8 cellular contexts compared by ENCODE assay signal in genomic region chr1:15741183-15741850, GRCh38. TPM values are rescaled to one million over a fixed set of nuclear protein-coding genes. Genes with fewer than 3 reads are reported as not detected.
DNase-seq lines count a peak whose midpoint lies in the region; ATAC-seq and TF ChIP-seq lines count a peak whose summit lies in the region.

No MANE protein-coding gene starts in this region.

- DNase-seq in CD8-positive, alpha-beta T cell: peak; percentile 24 to 80 (median 63)
- DNase-seq in H7: peak; percentile 97
- DNase-seq in NCI-H2107 (lab: John Stamatoyannopoulos, UW): peak; percentile 78
- peak; percentile 90 for DNase-seq in WERI-Rb-1
- DNase-seq in mammary epithelial cell: peak; percentile 73
- no peak for DNase-seq in kidney epithelial cell (ENCODE audit: low read depth)
- DNase-seq in stimulated activated CD4-positive, alpha-beta T cell treated with anti-CD3 and anti-CD28 coated beads, Interleukin-1b, Interleukin-23, amount 100 ng/mL, for 4 hours (ENCODE audit: low read depth in 2 of 2): peak; percentile 48 to 57

- WGBS in mammary epithelial cell (ENCODE audit: low coverage, missing lambda C conversion rate): 50% methylated on average over 3 of the region's 14 CpGs

- peak overlapping the region; percentile 64 for H2AFZ ChIP-seq in mammary epithelial cell (ENCODE audit: low read depth, low read length)

- H3K4me2 ChIP-seq in mammary epithelial cell (ENCODE audit: insufficient read depth, low read depth, low read length): peak overlapping the region; percentile 17

- no peak overlapping the region for H3K9ac ChIP-seq in mammary epithelial cell (ENCODE audit: insufficient read depth, low read length)

- H3K9me3 ChIP-seq in CD8-positive, alpha-beta T cell (ENCODE audit: low read length): no peaks in the 10 kb centered on the region
- H3K9me3 ChIP-seq in WERI-Rb-1 (ENCODE audit: severe bottlenecking) (no peaks in the 10 kb centered on the region), mammary epithelial cell (replicated peaks; ENCODE audit: insufficient read depth, low read length) (no peaks in the 10 kb centered on the region)

- H3K27ac Mint-ChIP-seq in CD8-positive, alpha-beta T cell: no peak overlapping the region

- no peak overlapping the region for H3K4me3 ChIP-seq in CD8-positive, alpha-beta T cell (ENCODE audit: low read depth, low read length)
- H3K4me3 ChIP-seq in H7 (ENCODE audit: insufficient read depth, low read depth, low read length) (no peak overlapping the region), WERI-Rb-1 (ENCODE audit: low read depth, low read length) (no peak overlapping the region), mammary epithelial cell (replicated peaks in 1 of 3; ENCODE audit: insufficient read depth in 1 of 3, low read depth in 2 of 3, low read length in 3 of 3) (no peak overlapping the region), kidney epithelial cell (ENCODE audit: low read depth, low read length) (no peak overlapping the region)

- no peaks in the 10 kb centered on the region for H3K27me3 Mint-ChIP-seq in CD8-positive, alpha-beta T cell (ENCODE audit: low read depth)

- in situ Hi-C loops in mammary epithelial cell (cut with MboI; ENCODE audit: low sequenced_read_pairs in 2 of 2): loop anchor here (5.0 to 10.0 kb wide), 2 partner anchors 144 to 147 kb away; no protein-coding TSS in a partner anchor

- H3K36me3 ChIP-seq in CD8-positive, alpha-beta T cell (ENCODE audit: insufficient read depth, low read length): no peaks in the 10 kb centered on the region
- H3K36me3 ChIP-seq in H7 (replicated peaks; ENCODE audit: control insufficient read depth, insufficient read depth, low read length) (no peaks in the 10 kb centered on the region), WERI-Rb-1 (no peaks in the 10 kb centered on the region), mammary epithelial cell (ENCODE audit: insufficient read depth, low read length) (no peaks in the 10 kb centered on the region), kidney epithelial cell (ENCODE audit: control insufficient read depth, insufficient read depth, low read length) (no peaks in the 10 kb centered on the region)

- peaks cover 5% of the 10 kb centered on the region for H3K4me1 ChIP-seq in CD8-positive, alpha-beta T cell (ENCODE audit: insufficient read depth, low read length)
- peaks cover 3% of the 10 kb centered on the region for H3K4me1 ChIP-seq in mammary epithelial cell (ENCODE audit: insufficient read depth, low read length)

- H3K4me1 Mint-ChIP-seq in CD8-positive, alpha-beta T cell (ENCODE audit: low read depth): peaks cover 3% of the 10 kb centered on the region

- no peak overlapping the region for H3K27ac ChIP-seq in CD8-positive, alpha-beta T cell (ENCODE audit: low read depth, low read length)
- H3K27ac ChIP-seq in WERI-Rb-1 (no peak overlapping the region; the same call in 1 of the 2 replicates), mammary epithelial cell (ENCODE audit: insufficient read depth, low read depth, low read length) (no peak overlapping the region)

- no peaks in the 10 kb centered on the region for H3K36me3 Mint-ChIP-seq in CD8-positive, alpha-beta T cell

- no TSS peak for BruUV-seq in mammary epithelial cell (replicated peaks; lab: Mats Ljungman, UMichigan)

- POLR2A ChIA-PET in CD8-positive, alpha-beta T cell (lab: Charles Lee): interaction anchor here (1.0 kb wide), 1 partner anchor 77 kb away, joined by 5 read pairs; no protein-coding TSS in a partner anchor

- H3K27me3 ChIP-seq in CD8-positive, alpha-beta T cell (ENCODE audit: insufficient read depth, low read length): no peaks in the 10 kb centered on the region
- no peaks in the 10 kb centered on the region for H3K27me3 ChIP-seq in H7 (ENCODE audit: control insufficient read depth, insufficient read depth, low read length)
- no peaks in the 10 kb centered on the region for H3K27me3 ChIP-seq in WERI-Rb-1 (ENCODE audit: insufficient read depth, low read depth, severe bottlenecking)
- no peaks in the 10 kb centered on the region for H3K27me3 ChIP-seq in mammary epithelial cell (ENCODE audit: insufficient read depth, low read length)
- H3K27me3 ChIP-seq in kidney epithelial cell (ENCODE audit: control insufficient read depth, insufficient read depth, low read length): no peaks in the 10 kb centered on the region

- no peaks in the 10 kb centered on the region for H3K79me2 ChIP-seq in mammary epithelial cell (ENCODE audit: insufficient read depth, low read length)

- CTCF ChIA-PET in CD8-positive, alpha-beta T cell (lab: Charles Lee): interaction anchor here (0.6 to 1.9 kb wide), 11 partner anchors 10 to 418 kb away, joined by 3 to 10 read pairs (median 3); no protein-coding TSS in a partner anchor
- CTCF ChIA-PET in mammary epithelial cell (lab: Charles Lee; ENCODE audit: low non-redundant PET): interaction anchor here (0.5 to 0.7 kb wide), 2 partner anchors 138 kb away, joined by 3 to 7 read pairs; no protein-coding TSS in a partner anchor

- no peaks in the 10 kb centered on the region for H4K20me1 ChIP-seq in mammary epithelial cell (ENCODE audit: insufficient read depth, low read length)

- intact Hi-C loops in CD8-positive, alpha-beta T cell (cut with DNase I, micrococcal nuclease): loop anchor here (1.0 to 10.0 kb wide), 3 partner anchors 77 to 419 kb away; no protein-coding TSS in a partner anchor
- intact Hi-C loops in mammary epithelial cell (cut with micrococcal nuclease): loop anchor here (1.0 to 5.0 kb wide), 3 partner anchors 146 to 419 kb away; partner anchors contain the start of gene DNAJC16

- no peak overlapping the region for H3K4me3 Mint-ChIP-seq in CD8-positive, alpha-beta T cell

- dilution Hi-C loops in mammary epithelial cell (cut with HindIII; ENCODE audit: low sequenced_read_pairs): loop anchor here (25.0 kb wide), 1 partner anchor 304 kb away; the partner anchor contains the start of gene CTRC

- peak; percentile 69 for TF ChIP-seq CTCF in CD8-positive, alpha-beta T cell (IDR thresholded peaks at IDR 0.05)
- peak; percentile 90 for TF ChIP-seq CTCF in WERI-Rb-1 (IDR thresholded peaks at IDR 0.05; ENCODE audit: low read depth, low read length)
- TF ChIP-seq CTCF in mammary epithelial cell (conservative IDR thresholded peaks at IDR 0.05 in 1 of 2, IDR thresholded peaks at IDR 0.05 in 1 of 2; ENCODE audit: extremely low read depth in 1 of 2, insufficient read depth in 1 of 2, low read depth in 1 of 2, low read length in 2 of 2): peak; percentile 81 to 98
- TF ChIP-seq CTCF in kidney epithelial cell (IDR thresholded peaks at IDR 0.05; ENCODE audit: insufficient read depth, low read length, poor library complexity, severe bottlenecking): peak; percentile 98

- peak; percentile 90 for ATAC-seq in CD8-positive, alpha-beta T cell
- ATAC-seq in HG02981 (IDR thresholded peaks at IDR 0.05; ENCODE audit: unreplicated experiment): no peak

- H3K9me3 Mint-ChIP-seq in CD8-positive, alpha-beta T cell: no peaks in the 10 kb centered on the region

RNA-seq across cellular contexts. Expression of gene TMEM82, which starts 1.0 kb away (rescaled TPM):
- not detected for total RNA-seq in CD8-positive, alpha-beta T cell
- total RNA-seq in H7 (2014; rRNA removed; shearing (Covaris generic)): 1.00 and 2.2 TPM in 2 replicates
- not detected for total RNA-seq in mammary epithelial cell
- polyA plus RNA-seq in mammary epithelial cell: not detected
- not detected for polyA minus RNA-seq in mammary epithelial cell
- total RNA-seq in kidney epithelial cell: not detected in 2 replicates

RNA-seq across cellular contexts. Expression of gene SLC25A34, which starts 5.3 kb away (rescaled TPM):
- total RNA-seq in CD8-positive, alpha-beta T cell: 1 to 10 TPM; 1.4 to 2.2 TPM
- total RNA-seq in H7 (2014; rRNA removed; shearing (Covaris generic)): 0.70 and 1.7 TPM in 2 replicates
- total RNA-seq in mammary epithelial cell (under 1 TPM; 0.67 to 0.89 TPM), kidney epithelial cell (0.25 and 0.34 TPM in 2 replicates)
- polyA plus RNA-seq in mammary epithelial cell: 0.39 TPM
- polyA minus RNA-seq in mammary epithelial cell: not detected

RNA-seq across cellular contexts. Expression of gene FBLIM1, which starts 17.3 kb away (rescaled TPM):
- total RNA-seq in CD8-positive, alpha-beta T cell: under 1 TPM in 1 of 2 experiments, not detected in 1; 0.30 TPM
- total RNA-seq in H7 (2014; rRNA removed; shearing (Covaris generic)): 91.0 and 95.6 TPM in 2 replicates
- total RNA-seq in mammary epithelial cell (100 to 1,000 TPM; 196 to 351 TPM), kidney epithelial cell (364 and 458 TPM in 2 replicates)
- 141 TPM for polyA plus RNA-seq in mammary epithelial cell
- 123 TPM for polyA minus RNA-seq in mammary epithelial cell

RNA-seq across cellular contexts. Expression of gene PLEKHM2, which starts 57.2 kb away (rescaled TPM):
- total RNA-seq in CD8-positive, alpha-beta T cell: 100 to 1,000 TPM in 1 of 2 experiments, 10 to 100 TPM in 1; 96.5 to 115 TPM
- total RNA-seq in H7 (2014; rRNA removed; shearing (Covaris generic)): 79.0 and 79.6 TPM in 2 replicates
- 10 to 100 TPM; 50.2 to 53.9 TPM for total RNA-seq in mammary epithelial cell
- polyA plus RNA-seq in mammary epithelial cell: 36.3 TPM
- 62.1 TPM for polyA minus RNA-seq in mammary epithelial cell
- total RNA-seq in kidney epithelial cell: 52.1 and 73.3 TPM in 2 replicates

Comparison
In these comparisons a context has a peak if more than half of its experiments do, and no peak if none do; other contexts are left out.
1. RNA of gene FBLIM1, which starts 17.3 kb away (total RNA-seq): 364 to 458 TPM in kidney epithelial cell, 196 to 351 TPM in mammary epithelial cell and 91.0 to 95.6 TPM in H7; 0.30 TPM in CD8-positive, alpha-beta T cell; every median in the first group is over 10 times any median in the second.
2. Peak in every context shown above with its lines, with median percentiles within 50 percentile points of each other: CTCF ChIP-seq.